In genomic region chr1:31936966-31937299, GRCh38 we compare ENCODE assay signal across 9 cellular contexts. TPM values are rescaled to one million over a fixed set of nuclear protein-coding genes. Genes with fewer than 3 reads are reported as not detected.
DNase-seq lines count a peak whose midpoint lies in the region; ATAC-seq, FAIRE-seq and TF ChIP-seq lines count a peak whose summit lies in the region.
"Had no signal": no experiment of that assay in that cellular context is flagged by ENCODE, and none has a peak within 500 bp of the region (broad histone marks: within the 10 kb centered on the region; RNA-seq: fewer than 3 reads in every experiment).

No MANE protein-coding gene starts in this region.

- WGBS in SK-N-SH (ENCODE audit: low lambda C conversion rate): 3% methylated on average over 2 of the region's 2 CpGs

- H3K4me3 ChIP-seq in SK-N-SH (ENCODE audit: low read depth in 2 of 2, low read length in 1 of 2) (peak overlapping the region; percentile 58 to 78), adipocyte (ENCODE audit: low read length) (peak overlapping the region; percentile 100), kidney (ENCODE audit: low read length in 2 of 2) (peak overlapping the region; percentile 94 to 95)

- peak overlapping the region; percentile 73 for H3K4me2 ChIP-seq in SK-N-SH

- peaks cover 44% of the 10 kb centered on the region for H3F3A ChIP-seq in SK-N-SH (replicated peaks; ENCODE audit: insufficient read depth)

- H3K36me3 ChIP-seq in SK-N-SH (replicated peaks in 1 of 2; ENCODE audit: control insufficient read depth in 1 of 2, insufficient read depth in 2 of 2, low read length in 1 of 2) (peaks cover 0 to 8% of the 10 kb centered on the region in 2 experiments), adipocyte (ENCODE audit: control insufficient read depth, insufficient read depth, low read length, severe bottlenecking) (no peaks in the 10 kb centered on the region), kidney (ENCODE audit: control insufficient read depth in 1 of 2, insufficient read depth in 2 of 2, low read length in 2 of 2) (no peaks in the 10 kb centered on the region)

- H4K20me1 ChIP-seq in SK-N-SH (ENCODE audit: insufficient read depth): peaks cover 55% of the 10 kb centered on the region

- H3K79me2 ChIP-seq in SK-N-SH (ENCODE audit: insufficient read depth): peaks cover 58% of the 10 kb centered on the region

- intact Hi-C loops in kidney (cut with DNase I): no loop called here

- no peak for TF ChIP-seq EP300 in SK-N-SH (IDR thresholded peaks at IDR 0.05; ENCODE audit: borderline replicate concordance in 1 of 2, low read depth in 1 of 2, low read length in 1 of 2)

- DNase-seq in SK-N-SH (no peak), adipocyte (ENCODE audit: low read depth) (no peak), kidney (no peak), substantia nigra (lab: John Stamatoyannopoulos, UW) (no peak), KBM-7 (no peak)
- DNase-seq in stimulated activated CD4-positive, alpha-beta T cell treated with anti-CD3 and anti-CD28 coated beads, Interleukin-4, amount 100 ng/mL, for 24 hours: no peak

- H3K9me3 ChIP-seq in SK-N-SH (no peaks in the 10 kb centered on the region), adipocyte (ENCODE audit: control insufficient read depth, low read length) (no peaks in the 10 kb centered on the region), kidney (ENCODE audit: control insufficient read depth in 1 of 2, low read length in 2 of 2) (no peaks in the 10 kb centered on the region)

- TF ChIP-seq RAD21 in SK-N-SH (IDR thresholded peaks at IDR 0.05; ENCODE audit: low read length): no peak

- no peak for FAIRE-seq in kidney (lab: Jason Lieb, UNC)
- FAIRE-seq: A204.1 had no signal

- CTCF ChIA-PET in SK-N-SH (lab: Yijun Ruan, JAX): interaction anchor here (1.9 kb wide), 1 partner anchor 148 kb away, joined by 12 read pairs; no protein-coding TSS in a partner anchor

- ATAC-seq in SK-N-SH treated with all-trans-retinoic acid at 6 μM for 48 hours (no peak), HG03342 (IDR thresholded peaks at IDR 0.05; ENCODE audit: unreplicated experiment) (no peak)

- H3K27ac ChIP-seq in SK-N-SH (ENCODE audit: low read depth in 2 of 2, low read length in 1 of 2) (peak overlapping the region in 1 of 2 experiments; percentile 76; a peak in 3 of 4 replicates), kidney (ENCODE audit: low read depth in 2 of 2, low read length in 2 of 2) (peak overlapping the region; percentile 89 to 93), substantia nigra (ENCODE audit: low read depth, low read length, poor library complexity, severe bottlenecking) (peak overlapping the region; percentile 93)

- no peak for TF ChIP-seq CTCF in SK-N-SH (IDR thresholded peaks at IDR 0.05)
- no peak for TF ChIP-seq CTCF in kidney (IDR thresholded peaks at IDR 0.05; ENCODE audit: borderline replicate concordance, extremely low read depth, insufficient read depth)

- peak overlapping the region; percentile 66 for H3K9ac ChIP-seq in SK-N-SH
- H3K9ac ChIP-seq in adipocyte (ENCODE audit: low read length): peak overlapping the region; percentile 99
- peak overlapping the region; percentile 68 to 93 for H3K9ac ChIP-seq in kidney (ENCODE audit: low read length in 2 of 2)

- in situ Hi-C loops in KBM-7 (cut with MboI; ENCODE audit: low pct_unique_long_range_greater_than_20kb, low sequenced_read_pairs): no loop called here

- POLR2A ChIA-PET in SK-N-SH (lab: Yijun Ruan, JAX): no interaction called here

- H3K4me1 ChIP-seq in SK-N-SH (ENCODE audit: control insufficient read depth in 1 of 2, insufficient read depth in 2 of 2, low read depth in 1 of 2, low read length in 1 of 2): peaks cover 17 to 57% of the 10 kb centered on the region in 2 experiments
- H3K4me1 ChIP-seq in adipocyte (ENCODE audit: control insufficient read depth, insufficient read depth, low read length): peaks cover 65% of the 10 kb centered on the region
- peaks cover 27 to 30% of the 10 kb centered on the region in 2 donors for H3K4me1 ChIP-seq in kidney (ENCODE audit: control insufficient read depth in 1 of 2, insufficient read depth in 1 of 2, low read depth in 1 of 2, low read length in 2 of 2)

- H3K27me3 ChIP-seq in SK-N-SH (ENCODE audit: insufficient read depth): no peaks in the 10 kb centered on the region
- H3K27me3 ChIP-seq in adipocyte (replicated peaks; ENCODE audit: control insufficient read depth, insufficient read depth, low read length): no peaks in the 10 kb centered on the region

- no peak overlapping the region for H2AFZ ChIP-seq in SK-N-SH (ENCODE audit: low read depth)

- no peaks in the 10 kb centered on the region for H3K9me2 ChIP-seq in SK-N-SH

TF ChIP-seq in SK-N-SH, 30 proteins besides CTCF, POLR2A, EP300 and RAD21:
- TF ChIP-seq YY1 (IDR thresholded peaks at IDR 0.05; ENCODE audit: low read depth) (no peak), SMC3 (IDR thresholded peaks at IDR 0.05; ENCODE audit: low read depth, low read length) (no peak), CHD2 (IDR thresholded peaks at IDR 0.05; ENCODE audit: low read length, partially characterized antibody) (no peak), TCF12 (IDR thresholded peaks at IDR 0.05) (no peak), FOSL2 (IDR thresholded peaks at IDR 0.05; ENCODE audit: borderline replicate concordance, low read depth) (no peak)

TF ChIP-seq in SK-N-SH treated with all-trans-retinoic acid at 6 μM for 48 hours, 23 proteins besides CTCF, POLR2A, EP300 and RAD21:
- TF ChIP-seq RARB (CRISPR knock-in tag; IDR thresholded peaks at IDR 0.05) (no peak), ZFP3 (CRISPR knock-in tag; IDR thresholded peaks at IDR 0.05) (no peak), ZNF8 (CRISPR knock-in tag; IDR thresholded peaks at IDR 0.05) (no peak), ISL1 (CRISPR knock-in tag; IDR thresholded peaks at IDR 0.05) (no peak), ESRRG (CRISPR knock-in tag; IDR thresholded peaks at IDR 0.05) (no peak), ZNF565 (CRISPR knock-in tag; conservative IDR thresholded peaks at IDR 0.05; ENCODE audit: low read depth) (no peak), SNAI2 (CRISPR knock-in tag; IDR thresholded peaks at IDR 0.05) (no peak), ZFP30 (CRISPR knock-in tag; IDR thresholded peaks at IDR 0.05) (no peak), OSR1 (CRISPR knock-in tag; IDR thresholded peaks at IDR 0.05) (no peak)

RNA-seq across cellular contexts. Expression of gene PTP4A2, which starts 1.2 kb away (rescaled TPM):
- polyA plus RNA-seq in SK-N-SH (2012; rRNA removed): 41.7 and 46.7 TPM in 2 replicates
- polyA plus RNA-seq in SK-N-SH (2012; cell fraction: cytosol; rRNA removed): 65.9 and 99.4 TPM in 2 replicates
- 14.6 and 20.7 TPM in 2 replicates for polyA plus RNA-seq in SK-N-SH (2012; cell fraction: nucleus; rRNA removed)
- 236 TPM for total RNA-seq in kidney
- 130 TPM for polyA plus RNA-seq in kidney (ENCODE audit: insufficient read depth, low read depth, low replicate concordance)
